In genomic region chr1:13829152-13829769, GRCh38 we compare ENCODE assay signal across 16 cellular contexts.
DNase-seq lines count a peak whose midpoint lies in the region; ATAC-seq, FAIRE-seq and TF ChIP-seq lines count a peak whose summit lies in the region.
"Had no signal": no experiment of that assay in that cellular context is flagged by ENCODE, and none has a peak within 500 bp of the region (broad histone marks: within the 10 kb centered on the region; RNA-seq: fewer than 3 reads in every experiment).

No MANE protein-coding gene starts in this region.

- H3K9me3 ChIP-seq in OCI-LY7 (ENCODE audit: low read length) (no peaks in the 10 kb centered on the region), hepatocyte (ENCODE audit: low read depth) (no peaks in the 10 kb centered on the region)
- H3K9me3 ChIP-seq: SJSA1, thoracic aorta had no signal

- WGBS in hepatocyte (ENCODE audit: low lambda C conversion rate, missing lambda C conversion rate), result 83% methylated on average over 10 of the region's 10 CpGs

- H2AFZ ChIP-seq in OCI-LY7 (ENCODE audit: low read length) (peak overlapping the region; percentile 89), hepatocyte (no peak overlapping the region)

- no peaks in the 10 kb centered on the region for H3K36me3 Mint-ChIP-seq in activated CD8-positive, alpha-beta T cell treated with anti-CD3 and anti-CD28 coated beads for 36 hours (ENCODE audit: low read depth)
- H3K36me3 Mint-ChIP-seq in activated CD8-positive, alpha-beta T cell treated with anti-CD3 and anti-CD28 coated beads, Interleukin-2, amount 10 ng/mL, durations not matched to agents 7 days and 5 days (ENCODE audit: low read depth), result no peaks in the 10 kb centered on the region
- H3K36me3 Mint-ChIP-seq in type B pancreatic cell, result no peaks in the 10 kb centered on the region
- no peaks in the 10 kb centered on the region for H3K36me3 Mint-ChIP-seq in natural killer cell treated with Interleukin-12 subunit alpha and Interleukin-12 subunit beta and Interleukin-15 and Interleukin-18, amount 100 ng/mL, for 72 hours

- POLR2A ChIA-PET in activated CD8-positive, alpha-beta T cell treated with anti-CD3 and anti-CD28 coated beads for 36 hours (lab: Charles Lee), result no interaction called here
- POLR2A ChIA-PET in activated CD8-positive, alpha-beta T cell treated with anti-CD3 and anti-CD28 coated beads, Interleukin-2, amount 10 ng/mL, durations not matched to agents 7 days and 5 days (lab: Charles Lee), result no interaction called here
- POLR2A ChIA-PET in OCI-LY7 (lab: Charles Lee), result no interaction called here

- H3K36me3 ChIP-seq in OCI-LY7 (ENCODE audit: insufficient read depth, low read length), result no peaks in the 10 kb centered on the region
- no peaks in the 10 kb centered on the region for H3K36me3 ChIP-seq in hepatocyte (replicated peaks; ENCODE audit: insufficient read depth, low read depth)
- H3K36me3 ChIP-seq: SJSA1, thoracic aorta had no signal

- H3K27me3 ChIP-seq in hepatocyte, result no peaks in the 10 kb centered on the region
- H3K27me3 ChIP-seq: SJSA1 had no signal

- peak; percentile 10 for ATAC-seq in activated CD8-positive, alpha-beta T cell treated with anti-CD3 and anti-CD28 coated beads for 36 hours
- ATAC-seq in activated CD8-positive, alpha-beta T cell treated with anti-CD3 and anti-CD28 coated beads, Interleukin-2, amount 10 ng/mL, durations not matched to agents 7 days and 5 days, result no peak
- ATAC-seq in natural killer cell treated with Interleukin-12 subunit alpha and Interleukin-12 subunit beta and Interleukin-15 and Interleukin-18, amount 100 ng/mL, for 72 hours, result no peak

- H3K4me3 Mint-ChIP-seq in activated CD8-positive, alpha-beta T cell treated with anti-CD3 and anti-CD28 coated beads for 36 hours, result no peak overlapping the region
- no peak overlapping the region for H3K4me3 Mint-ChIP-seq in activated CD8-positive, alpha-beta T cell treated with anti-CD3 and anti-CD28 coated beads, Interleukin-2, amount 10 ng/mL, durations not matched to agents 7 days and 5 days
- H3K4me3 Mint-ChIP-seq in type B pancreatic cell, result peak overlapping the region; percentile 45
- H3K4me3 Mint-ChIP-seq in natural killer cell treated with Interleukin-12 subunit alpha and Interleukin-12 subunit beta and Interleukin-15 and Interleukin-18, amount 100 ng/mL, for 72 hours, result no peak overlapping the region
- H3K4me3 Mint-ChIP-seq: activated T-cell treated with anti-CD3 and anti-CD28 coated beads, Interleukin-2, amount 50 U/mL, for 24 hours had no signal

- H3K79me2 ChIP-seq in OCI-LY7 (ENCODE audit: insufficient read depth, low read depth, low read length) (no peaks in the 10 kb centered on the region), hepatocyte (no peaks in the 10 kb centered on the region)

- no peaks in the 10 kb centered on the region for H3K9me3 Mint-ChIP-seq in activated CD8-positive, alpha-beta T cell treated with anti-CD3 and anti-CD28 coated beads for 36 hours
- H3K9me3 Mint-ChIP-seq in activated CD8-positive, alpha-beta T cell treated with anti-CD3 and anti-CD28 coated beads, Interleukin-2, amount 10 ng/mL, durations not matched to agents 7 days and 5 days (ENCODE audit: insufficient read depth), result no peaks in the 10 kb centered on the region
- H3K9me3 Mint-ChIP-seq in type B pancreatic cell, result no peaks in the 10 kb centered on the region
- no peaks in the 10 kb centered on the region for H3K9me3 Mint-ChIP-seq in natural killer cell treated with Interleukin-12 subunit alpha and Interleukin-12 subunit beta and Interleukin-15 and Interleukin-18, amount 100 ng/mL, for 72 hours
- H3K9me3 Mint-ChIP-seq: activated T-cell treated with anti-CD3 and anti-CD28 coated beads, Interleukin-2, amount 50 U/mL, for 24 hours; naive B cell had no signal

- BruUV-seq in OCI-LY7 (replicated peaks; lab: Mats Ljungman, UMichigan), result no TSS peak

- H3K27me3 Mint-ChIP-seq in activated CD8-positive, alpha-beta T cell treated with anti-CD3 and anti-CD28 coated beads for 36 hours, result no peaks in the 10 kb centered on the region
- H3K27me3 Mint-ChIP-seq in activated CD8-positive, alpha-beta T cell treated with anti-CD3 and anti-CD28 coated beads, Interleukin-2, amount 10 ng/mL, durations not matched to agents 7 days and 5 days (ENCODE audit: low read depth), result no peaks in the 10 kb centered on the region
- no peaks in the 10 kb centered on the region for H3K27me3 Mint-ChIP-seq in type B pancreatic cell
- H3K27me3 Mint-ChIP-seq in natural killer cell treated with Interleukin-12 subunit alpha and Interleukin-12 subunit beta and Interleukin-15 and Interleukin-18, amount 100 ng/mL, for 72 hours, result no peaks in the 10 kb centered on the region
- H3K27me3 Mint-ChIP-seq: activated T-cell treated with anti-CD3 and anti-CD28 coated beads, Interleukin-2, amount 50 U/mL, for 24 hours had no signal

- H3K4me1 Mint-ChIP-seq in activated CD8-positive, alpha-beta T cell treated with anti-CD3 and anti-CD28 coated beads for 36 hours (ENCODE audit: low read depth), result peaks cover 3% of the 10 kb centered on the region
- H3K4me1 Mint-ChIP-seq in activated CD8-positive, alpha-beta T cell treated with anti-CD3 and anti-CD28 coated beads, Interleukin-2, amount 10 ng/mL, durations not matched to agents 7 days and 5 days (ENCODE audit: low read depth), result no peaks in the 10 kb centered on the region
- H3K4me1 Mint-ChIP-seq in type B pancreatic cell (ENCODE audit: unreplicated experiment), result no peaks in the 10 kb centered on the region
- peaks cover 0 to 2% of the 10 kb centered on the region in 2 donors for H3K4me1 Mint-ChIP-seq in natural killer cell treated with Interleukin-12 subunit alpha and Interleukin-12 subunit beta and Interleukin-15 and Interleukin-18, amount 100 ng/mL, for 72 hours (ENCODE audit: low read depth in 2 of 2)

- H3K4me2 ChIP-seq in OCI-LY7 (ENCODE audit: low read length) (peak overlapping the region; percentile 45), hepatocyte (peak overlapping the region; percentile 47)

- H3K4me1 ChIP-seq in OCI-LY7 (ENCODE audit: insufficient read depth, low read length, poor library complexity, severe bottlenecking), result peaks cover 4% of the 10 kb centered on the region
- peaks cover 7% of the 10 kb centered on the region for H3K4me1 ChIP-seq in hepatocyte (ENCODE audit: insufficient read depth)
- H3K4me1 ChIP-seq: SJSA1 had no signal

- CTCF ChIA-PET in activated CD8-positive, alpha-beta T cell treated with anti-CD3 and anti-CD28 coated beads for 36 hours (lab: Charles Lee), result interaction anchor here (1.1 to 3.3 kb wide), 10 partner anchors 12 to 134 kb away, joined by 3 to 16 read pairs (median 4); no protein-coding TSS in a partner anchor
- CTCF ChIA-PET in activated CD8-positive, alpha-beta T cell treated with anti-CD3 and anti-CD28 coated beads, Interleukin-2, amount 10 ng/mL, durations not matched to agents 7 days and 5 days (lab: Charles Lee), result interaction anchor here (0.7 to 1.5 kb wide), 3 partner anchors 38 to 166 kb away, joined by 4 to 6 read pairs (median 4); no protein-coding TSS in a partner anchor
- CTCF ChIA-PET in OCI-LY7 (lab: Charles Lee; ENCODE audit: unreplicated experiment), result interaction anchor here (0.6 kb wide), 1 partner anchor 134 kb away, joined by 3 read pairs; no protein-coding TSS in a partner anchor

- H3K9me2 ChIP-seq in OCI-LY7 (ENCODE audit: insufficient read depth, low read length), result no peaks in the 10 kb centered on the region
- no peaks in the 10 kb centered on the region for H3K9me2 ChIP-seq in hepatocyte (replicated peaks; ENCODE audit: insufficient read depth)

- no peak for TF ChIP-seq CTCF in activated CD8-positive, alpha-beta T cell treated with anti-CD3 and anti-CD28 coated beads for 36 hours (IDR thresholded peaks at IDR 0.05)
- TF ChIP-seq CTCF in OCI-LY7 (conservative IDR thresholded peaks at IDR 0.05; ENCODE audit: low read length) (peak; percentile 41; the same call in 1 of the 2 replicates), hepatocyte (IDR thresholded peaks at IDR 0.05; ENCODE audit: poor library complexity) (no peak), type B pancreatic cell (conservative IDR thresholded peaks at IDR 0.05) (no peak), D721Med (IDR thresholded peaks at IDR 0.05; ENCODE audit: insufficient read depth, missing control alignments) (no peak)

- H3K27ac Mint-ChIP-seq in activated CD8-positive, alpha-beta T cell treated with anti-CD3 and anti-CD28 coated beads for 36 hours, result no peak overlapping the region
- H3K27ac Mint-ChIP-seq in activated CD8-positive, alpha-beta T cell treated with anti-CD3 and anti-CD28 coated beads, Interleukin-2, amount 10 ng/mL, durations not matched to agents 7 days and 5 days, result no peak overlapping the region
- H3K27ac Mint-ChIP-seq in type B pancreatic cell, result no peak overlapping the region
- H3K27ac Mint-ChIP-seq in natural killer cell treated with Interleukin-12 subunit alpha and Interleukin-12 subunit beta and Interleukin-15 and Interleukin-18, amount 100 ng/mL, for 72 hours, result no peak overlapping the region
- H3K27ac Mint-ChIP-seq: activated T-cell treated with anti-CD3 and anti-CD28 coated beads, Interleukin-2, amount 50 U/mL, for 24 hours; naive B cell had no signal

- H4K20me1 ChIP-seq in OCI-LY7 (ENCODE audit: insufficient read depth, low read length) (no peaks in the 10 kb centered on the region), hepatocyte (ENCODE audit: insufficient read depth, poor library complexity, severe bottlenecking) (no peaks in the 10 kb centered on the region)

- DNase-seq in activated CD8-positive, alpha-beta T cell treated with anti-CD3 and anti-CD28 coated beads for 36 hours, result no peak
- no peak for DNase-seq in activated CD8-positive, alpha-beta T cell treated with anti-CD3 and anti-CD28 coated beads, Interleukin-2, amount 10 ng/mL, durations not matched to agents 7 days and 5 days
- DNase-seq in OCI-LY7 (ENCODE audit: low spot score), result no peak
- no peak for DNase-seq in hepatocyte (ENCODE audit: low spot score)
- no peak for DNase-seq in type B pancreatic cell (ENCODE audit: extremely low spot score, unreplicated experiment)
- no peak for DNase-seq in D721Med (ENCODE audit: insufficient read length, low spot score)
- no peak for DNase-seq in natural killer cell treated with Interleukin-12 subunit alpha and Interleukin-12 subunit beta and Interleukin-15 and Interleukin-18, amount 100 ng/mL, for 72 hours (ENCODE audit: low spot score)
- no peak for DNase-seq in NCI-H2171 treated with DMSO at 0.1 percent for 48 hours (lab: John Stamatoyannopoulos, UW)
- DNase-seq: activated T-cell treated with anti-CD3 and anti-CD28 coated beads, Interleukin-2, amount 50 U/mL, for 24 hours; aorta; kidney; naive B cell; NCI-H1048 had no signal

- H3K4me3 ChIP-seq in OCI-LY7 (ENCODE audit: low read depth, low read length, poor library complexity, severe bottlenecking), result peak overlapping the region; percentile 54
- no peak overlapping the region for H3K4me3 ChIP-seq in hepatocyte
- H3K4me3 ChIP-seq: SJSA1, thoracic aorta had no signal

- intact Hi-C loops in activated CD8-positive, alpha-beta T cell treated with anti-CD3 and anti-CD28 coated beads for 36 hours (cut with micrococcal nuclease), result loop anchor here (2.0 kb wide), 1 partner anchor 132 kb away; no protein-coding TSS in a partner anchor
- intact Hi-C loops in OCI-LY7 (cut with micrococcal nuclease; ENCODE audit: unreplicated experiment), result no loop called here

- no peak for FAIRE-seq in D721Med (lab: Jason Lieb, UNC)
- FAIRE-seq: frontal cortex, kidney had no signal

- H3K27ac ChIP-seq in OCI-LY7 (ENCODE audit: low read depth, low read length, poor library complexity, severe bottlenecking) (no peak overlapping the region), hepatocyte (no peak overlapping the region)
- H3K27ac ChIP-seq: SJSA1, thoracic aorta had no signal
